16 cellular contexts compared by ENCODE assay signal in the genomic region with DNA sequence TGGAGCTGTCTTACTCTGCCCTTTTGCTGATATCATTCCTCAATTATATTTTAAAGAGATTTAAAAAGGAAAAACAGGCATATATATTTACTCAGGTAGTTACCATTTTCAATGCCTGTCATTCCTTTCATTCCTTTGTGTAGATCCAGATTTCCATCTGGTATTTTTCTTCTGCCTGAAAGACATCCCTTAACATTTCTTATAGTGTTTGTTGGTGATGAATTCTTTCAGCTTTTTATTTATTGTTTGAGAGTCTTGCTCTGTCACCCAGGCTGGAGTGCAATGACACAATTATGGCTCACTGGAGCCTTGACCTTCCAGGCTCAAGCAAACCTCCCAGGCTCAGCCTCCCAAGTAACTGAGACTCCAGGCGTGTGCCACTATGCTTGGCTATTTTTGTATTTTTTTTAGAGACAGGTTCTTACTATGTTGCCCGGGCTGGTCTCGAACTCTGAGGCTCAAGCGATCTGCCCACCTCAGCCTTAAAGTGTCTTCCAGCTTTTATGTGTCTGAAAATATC. TPM values are rescaled to one million over a fixed set of nuclear protein-coding genes. Genes with fewer than 3 reads are reported as not detected.
"Had no signal": no experiment of that assay in that cellular context is flagged by ENCODE, and none has a peak within 500 bp of the region (broad histone marks: within the 10 kb centered on the region; RNA-seq: fewer than 3 reads in every experiment).

No MANE protein-coding gene starts in this region.

- H3K27me3 Mint-ChIP-seq: activated B cell treated with CpG ODN at 0.5 μM for 24 hours; activated naive CD8-positive, alpha-beta T cell treated with anti-CD3 and anti-CD28 coated beads, Interleukin-2, amount 10 ng/mL, durations not matched to agents 7 days and 5 days; naive B cell had no signal

- H3K4me1 ChIP-seq: prostate gland had no signal

- H3K36me3 ChIP-seq: ascending aorta, prostate gland had no signal

- H3K9me3 ChIP-seq: ascending aorta, lower lobe of right lung, prostate gland, spleen, testis had no signal

- H3K4me3 ChIP-seq: ascending aorta, lower lobe of right lung, prostate gland, spleen, testis had no signal

- H3K36me3 Mint-ChIP-seq: naive B cell had no signal

- DNase-seq: activated B cell treated with CpG ODN at 0.5 μM for 24 hours; activated gamma-delta T cell; activated naive CD8-positive, alpha-beta T cell treated with anti-CD3 and anti-CD28 coated beads, Interleukin-2, amount 10 ng/mL, durations not matched to agents 7 days and 5 days; head of caudate nucleus; left cardiac atrium; lower lobe of right lung; naive B cell; spleen; stimulated activated CD4-positive, alpha-beta T cell treated with anti-CD3 and anti-CD28 coated beads, Interleukin-2, amount 100 ng/mL, for 24 hours; stimulated activated naive CD4-positive, alpha-beta T cell treated with Interleukin-2 at 50 U/mL for 16 hours; testis had no signal

- ATAC-seq: esophagus mucosa, left cardiac atrium, lower lobe of right lung, sciatic nerve had no signal

- H3K27ac Mint-ChIP-seq: activated naive CD8-positive, alpha-beta T cell treated with anti-CD3 and anti-CD28 coated beads, Interleukin-2, amount 10 ng/mL, durations not matched to agents 7 days and 5 days; T-helper 1 cell treated with Interleukin-12 subunit alpha and Interleukin-12 subunit beta and Interleukin-4 antibody, amounts not matched to agents 30 μg/mL and 1 μg/mL, for 36 hours had no signal

- H3K4me3 Mint-ChIP-seq: activated B cell treated with CpG ODN at 0.5 μM for 24 hours; activated naive CD8-positive, alpha-beta T cell treated with anti-CD3 and anti-CD28 coated beads, Interleukin-2, amount 10 ng/mL, durations not matched to agents 7 days and 5 days; naive B cell; T-helper 1 cell treated with Interleukin-12 subunit alpha and Interleukin-12 subunit beta and Interleukin-4 antibody, amounts not matched to agents 30 μg/mL and 1 μg/mL, for 36 hours had no signal

- H3K27ac ChIP-seq: ascending aorta, lower lobe of right lung, prostate gland, spleen had no signal

- H3K9me3 Mint-ChIP-seq: activated B cell treated with CpG ODN at 0.5 μM for 24 hours; activated naive CD8-positive, alpha-beta T cell treated with anti-CD3 and anti-CD28 coated beads, Interleukin-2, amount 10 ng/mL, durations not matched to agents 7 days and 5 days; naive B cell; T-helper 1 cell treated with Interleukin-12 subunit alpha and Interleukin-12 subunit beta and Interleukin-4 antibody, amounts not matched to agents 30 μg/mL and 1 μg/mL, for 36 hours had no signal

- H3K27me3 ChIP-seq: ascending aorta, spleen, testis had no signal

RNA-seq across cellular contexts. Expression of a gene that starts 50.0 kb away (rescaled TPM):
- total RNA-seq: ascending aorta, esophagus mucosa had no signal
